ENCODE assay signal across 7 cellular contexts in the genomic region with DNA sequence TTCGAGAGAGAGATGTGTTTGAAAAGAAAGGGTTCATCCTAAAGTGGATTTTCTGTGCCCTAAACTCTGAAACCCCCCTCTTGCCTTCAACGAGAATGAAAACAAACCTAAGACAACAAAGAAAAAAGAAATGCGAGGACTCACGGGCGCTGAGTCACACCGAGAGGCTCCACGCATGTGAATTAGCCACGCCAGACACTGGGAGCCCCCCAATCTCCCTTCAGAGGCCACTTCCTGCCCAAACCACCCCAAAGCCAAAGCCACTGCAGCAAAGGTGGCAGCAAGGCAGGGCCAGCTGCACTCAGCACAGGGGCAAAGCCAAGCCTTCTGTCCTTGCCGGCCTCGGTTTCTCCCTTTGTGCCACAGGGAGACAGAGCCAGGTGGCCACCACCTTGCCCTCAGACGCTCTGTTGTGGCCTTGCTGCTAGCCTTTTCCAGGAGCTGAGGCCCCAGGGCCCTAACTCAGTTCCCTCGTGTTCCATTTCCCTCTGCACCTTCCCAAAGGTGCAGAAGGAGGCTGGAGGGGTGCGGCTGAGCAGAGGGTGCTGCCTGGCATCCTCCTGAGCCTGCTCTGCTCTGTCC.
DNase-seq lines count a peak whose midpoint lies in the region; ATAC-seq and TF ChIP-seq lines count a peak whose summit lies in the region.

No MANE protein-coding gene starts in this region.

- peak; percentile 74 to 80 for ATAC-seq in activated T-cell treated with anti-CD3 and anti-CD28 coated beads, Interleukin-2, amount 50 U/mL, for 72 hours (replicated peaks in 1 of 2)

- H3K36me3 Mint-ChIP-seq in activated T-cell treated with anti-CD3 and anti-CD28 coated beads, Interleukin-2, amount 50 U/mL, for 72 hours (ENCODE audit: insufficient read depth in 2 of 2) = peaks cover 2% of the 10 kb centered on the region in 2 donors
- H3K36me3 Mint-ChIP-seq in mesothelial cell of epicardium = no peaks in the 10 kb centered on the region

- peak overlapping the region; percentile 97 for H3K27ac ChIP-seq in KOPT-K1 (ENCODE audit: low read depth, low read length, poor library complexity, severe bottlenecking)
- H3K27ac ChIP-seq in tibial nerve = peak overlapping the region in 3 of 4 donors; percentile 82 to 91 (median 83)

- DNase-seq in activated T-cell treated with anti-CD3 and anti-CD28 coated beads, Interleukin-2, amount 50 U/mL, for 72 hours = peak; percentile 80 to 85
- DNase-seq in mesothelial cell of epicardium (ENCODE audit: low spot score in 2 of 2, unreplicated experiment in 2 of 2) (no peak), tibial nerve (ENCODE audit: low spot score in 2 of 2) (no peak), LoVo (ENCODE audit: low spot score) (no peak), NCI-H526 treated with DMSO at 0.1 percent for 48 hours (lab: John Stamatoyannopoulos, UW) (no peak), NCI-H2107 treated with DMSO at 0.1 percent for 48 hours (lab: John Stamatoyannopoulos, UW; ENCODE audit: unreplicated experiment) (no peak)

- H3K4me3 ChIP-seq in tibial nerve = no peak overlapping the region

- TF ChIP-seq EP300 in tibial nerve (IDR thresholded peaks at IDR 0.05) = no peak

- H3K36me3 ChIP-seq in KOPT-K1 (ENCODE audit: insufficient read depth, low read length) (0 out of 2 replicates have a peak, but pooled peaks cover 8% of the 10 kb centered on the region), tibial nerve (peaks cover 0 to 6% (median 0%) of the 10 kb centered on the region in 3 donors)

- H3K4me1 ChIP-seq in tibial nerve = peaks cover 5 to 99% (median 83%) of the 10 kb centered on the region in 4 donors

- 62 to 76% methylated on average over 12 to 13 of the region's 13 CpGs for WGBS in tibial nerve, 2 donors

- no peaks in the 10 kb centered on the region for H3K9me3 Mint-ChIP-seq in activated T-cell treated with anti-CD3 and anti-CD28 coated beads, Interleukin-2, amount 50 U/mL, for 72 hours
- no peaks in the 10 kb centered on the region for H3K9me3 Mint-ChIP-seq in mesothelial cell of epicardium

- H3K4me3 Mint-ChIP-seq in activated T-cell treated with anti-CD3 and anti-CD28 coated beads, Interleukin-2, amount 50 U/mL, for 72 hours = peak overlapping the region; percentile 65 to 77
- no peak overlapping the region for H3K4me3 Mint-ChIP-seq in mesothelial cell of epicardium

- TF ChIP-seq CTCF in mesothelial cell of epicardium (IDR thresholded peaks at IDR 0.05; ENCODE audit: unreplicated experiment) = no peak
- TF ChIP-seq CTCF in tibial nerve (IDR thresholded peaks at IDR 0.05) = no peak

- H3K27ac Mint-ChIP-seq in activated T-cell treated with anti-CD3 and anti-CD28 coated beads, Interleukin-2, amount 50 U/mL, for 72 hours = peak overlapping the region; percentile 12
- H3K27ac Mint-ChIP-seq in mesothelial cell of epicardium = peak overlapping the region; percentile 44

- no peak for TF ChIP-seq POLR2A in tibial nerve (IDR thresholded peaks at IDR 0.05)

- H3K9me3 ChIP-seq in KOPT-K1 (ENCODE audit: insufficient read depth, low read length, poor library complexity, severe bottlenecking) = no peaks in the 10 kb centered on the region
- H3K9me3 ChIP-seq in tibial nerve = no peaks in the 10 kb centered on the region

- no peaks in the 10 kb centered on the region for H3K27me3 Mint-ChIP-seq in activated T-cell treated with anti-CD3 and anti-CD28 coated beads, Interleukin-2, amount 50 U/mL, for 72 hours (ENCODE audit: low read depth)
- H3K27me3 Mint-ChIP-seq in mesothelial cell of epicardium (ENCODE audit: low read depth) = no peaks in the 10 kb centered on the region

- no peaks in the 10 kb centered on the region for H3K27me3 ChIP-seq in tibial nerve

- H3K4me1 Mint-ChIP-seq in activated T-cell treated with anti-CD3 and anti-CD28 coated beads, Interleukin-2, amount 50 U/mL, for 72 hours (ENCODE audit: low read depth) = peaks cover 86% of the 10 kb centered on the region
- H3K4me1 Mint-ChIP-seq in mesothelial cell of epicardium = peaks cover 42% of the 10 kb centered on the region

Comparison
In these comparisons a context has a peak if more than half of its experiments do, and no peak if none do; other contexts are left out.
1. DNase-seq: peak in activated T-cell treated with anti-CD3 and anti-CD28 coated beads, Interleukin-2, amount 50 U/mL, for 72 hours (2 of 2); none in mesothelial cell of epicardium (0 of 2), tibial nerve (0 of 2), LoVo (single experiment), NCI-H526 treated with DMSO at 0.1 percent for 48 hours (single experiment) and NCI-H2107 treated with DMSO at 0.1 percent for 48 hours (single experiment).